25 cellular contexts compared by ENCODE assay signal in genomic region chr10:35896011-35896410, GRCh38.
DNase-seq lines count a peak whose midpoint lies in the region; FAIRE-seq and TF ChIP-seq lines count a peak whose summit lies in the region.
"Had no signal": no experiment of that assay in that cellular context is flagged by ENCODE, and none has a peak within 500 bp of the region (broad histone marks: within the 10 kb centered on the region; RNA-seq: fewer than 3 reads in every experiment).

No MANE protein-coding gene starts in this region.

- no peak for TF ChIP-seq POLR2A in breast epithelium (IDR thresholded peaks at IDR 0.05)

- TF ChIP-seq CTCF in MCF 10A (IDR thresholded peaks at IDR 0.05; ENCODE audit: unreplicated experiment) = no peak
- no peak for TF ChIP-seq CTCF in breast epithelium (IDR thresholded peaks at IDR 0.05)
- no peak for TF ChIP-seq CTCF in bronchial epithelial cell (IDR thresholded peaks at IDR 0.05; ENCODE audit: insufficient read depth, low read length, severe bottlenecking)
- TF ChIP-seq CTCF in coronary artery (IDR thresholded peaks at IDR 0.05) = no peak

- H3K36me3 ChIP-seq in breast epithelium (no peaks in the 10 kb centered on the region), bronchial epithelial cell (ENCODE audit: control insufficient read depth, insufficient read depth, low read length) (no peaks in the 10 kb centered on the region)
- H3K36me3 ChIP-seq: cardiac muscle cell, HAP-1, upper lobe of left lung had no signal

- CTCF ChIA-PET in MCF 10A (lab: Yijun Ruan, JAX) = no interaction called here

- H3K4me3 Mint-ChIP-seq in MCF 10A (ENCODE audit: unreplicated experiment) = no peak overlapping the region
- H3K4me3 Mint-ChIP-seq: activated naive CD4-positive, alpha-beta T cell treated with anti-CD3 and anti-CD28 coated beads for 36 hours; CD4-positive, alpha-beta T cell; effector memory CD8-positive, alpha-beta T cell; neural crest cell; T-cell had no signal

- no peak overlapping the region for H3K4me3 ChIP-seq in breast epithelium
- no peak overlapping the region for H3K4me3 ChIP-seq in bronchial epithelial cell (ENCODE audit: low read depth, low read length)
- H3K4me3 ChIP-seq in coronary artery = no peak overlapping the region
- H3K4me3 ChIP-seq: cardiac muscle cell, HAP-1, upper lobe of left lung had no signal

- FAIRE-seq in bronchial epithelial cell (lab: Jason Lieb, UNC) = no peak
- no peak for FAIRE-seq in urothelium cell line (lab: Jason Lieb, UNC)

- H3K9me3 ChIP-seq in breast epithelium = no peaks in the 10 kb centered on the region
- H3K9me3 ChIP-seq: HAP-1, upper lobe of left lung had no signal

- intact Hi-C loops in MCF 10A (cut with micrococcal nuclease) = no loop called here
- intact Hi-C loops in breast epithelium (cut with DNase I; ENCODE audit: low total_unique reads) = no loop called here
- intact Hi-C loops in posterior cingulate gyrus (cut with DNase I) = no loop called here

- peaks cover 19% of the 10 kb centered on the region for H3K4me1 Mint-ChIP-seq in MCF 10A (ENCODE audit: insufficient read depth, unreplicated experiment)
- H3K4me1 Mint-ChIP-seq: T-cell had no signal

- peak overlapping the region; percentile 78 for H3K27ac Mint-ChIP-seq in MCF 10A (ENCODE audit: low read depth, unreplicated experiment)
- H3K27ac Mint-ChIP-seq: activated naive CD4-positive, alpha-beta T cell treated with anti-CD3 and anti-CD28 coated beads for 36 hours; CD4-positive, alpha-beta T cell; effector memory CD8-positive, alpha-beta T cell; T-cell had no signal

- DNase-seq in MCF 10A (ENCODE audit: unreplicated experiment) = no peak
- DNase-seq in breast epithelium (ENCODE audit: low spot score in 2 of 2) = no peak
- peak; percentile 91 for DNase-seq in bronchial epithelial cell (ENCODE audit: low read depth)
- DNase-seq in iris pigment epithelial cell (ENCODE audit: low read depth) = peak; percentile 82
- DNase-seq in urothelium cell line (ENCODE audit: low spot score) = peak; percentile 18
- DNase-seq in posterior cingulate gyrus = no peak
- no peak for DNase-seq in coronary artery (ENCODE audit: low spot score)
- DNase-seq in RPMI8226 = no peak
- DNase-seq: activated CD4-positive, alpha-beta T cell treated with anti-CD3 and anti-CD28 coated beads, Interleukin-2, amount 50 U/mL, for 4 hours; activated naive CD4-positive, alpha-beta T cell treated with anti-CD3 and anti-CD28 coated beads for 36 hours; activated T-cell treated with anti-CD3 and anti-CD28 coated beads, Interleukin-2, amount 50 U/mL, for 1 hour; CD4-positive, alpha-beta T cell; DMS53; effector memory CD8-positive, alpha-beta T cell; Karpas-422; mesendoderm; NCI-H1105 treated with DMSO at 0.1 percent for 48 hours; retina; stimulated activated naive CD8-positive, alpha-beta T cell treated with anti-CD3 and anti-CD28 coated beads, Interleukin-15, Interleukin-2, amounts not matched to agents 100 U/mL and 50 U/mL, for 24 hours; T-cell; upper lobe of left lung had no signal

- no peaks in the 10 kb centered on the region for H3K9me3 Mint-ChIP-seq in MCF 10A (ENCODE audit: unreplicated experiment)

- POLR2A ChIA-PET in MCF 10A (lab: Yijun Ruan, JAX) = interaction anchor here (0.7 to 0.9 kb wide), 2 partner anchors 15 to 18 kb away, joined by 3 read pairs; no protein-coding TSS in a partner anchor

- H3K27me3 ChIP-seq in breast epithelium (no peaks in the 10 kb centered on the region), bronchial epithelial cell (ENCODE audit: control insufficient read depth, insufficient read depth, low read length) (no peaks in the 10 kb centered on the region)
- H3K27me3 ChIP-seq: cardiac muscle cell, upper lobe of left lung had no signal

- no peaks in the 10 kb centered on the region for H3K27me3 Mint-ChIP-seq in MCF 10A (ENCODE audit: insufficient read depth, unreplicated experiment)
- H3K27me3 Mint-ChIP-seq: CD4-positive, alpha-beta T cell; effector memory CD8-positive, alpha-beta T cell; T-cell had no signal

- H3K27ac ChIP-seq in breast epithelium (no peak overlapping the region), coronary artery (no peak overlapping the region)
- H3K27ac ChIP-seq: 22Rv1, cardiac muscle cell, upper lobe of left lung had no signal

- no peaks in the 10 kb centered on the region for H3K4me1 ChIP-seq in breast epithelium
- H3K4me1 ChIP-seq: HAP-1 had no signal

- no peaks in the 10 kb centered on the region for H3K36me3 Mint-ChIP-seq in MCF 10A (ENCODE audit: insufficient read depth, unreplicated experiment)
- H3K36me3 Mint-ChIP-seq: T-cell had no signal

- no TSS peak for BruUV-seq in MCF 10A (replicated peaks; lab: Mats Ljungman, UMichigan)

Comparison
In these comparisons a context has a peak if more than half of its experiments do, and no peak if none do; other contexts are left out.
1. DNase-seq: peak in bronchial epithelial cell (single experiment), iris pigment epithelial cell (single experiment) and urothelium cell line (single experiment); none in MCF 10A (single experiment), breast epithelium (0 of 2), posterior cingulate gyrus (0 of 10), coronary artery (single experiment) and RPMI8226 (single experiment).